In the genomic region with DNA sequence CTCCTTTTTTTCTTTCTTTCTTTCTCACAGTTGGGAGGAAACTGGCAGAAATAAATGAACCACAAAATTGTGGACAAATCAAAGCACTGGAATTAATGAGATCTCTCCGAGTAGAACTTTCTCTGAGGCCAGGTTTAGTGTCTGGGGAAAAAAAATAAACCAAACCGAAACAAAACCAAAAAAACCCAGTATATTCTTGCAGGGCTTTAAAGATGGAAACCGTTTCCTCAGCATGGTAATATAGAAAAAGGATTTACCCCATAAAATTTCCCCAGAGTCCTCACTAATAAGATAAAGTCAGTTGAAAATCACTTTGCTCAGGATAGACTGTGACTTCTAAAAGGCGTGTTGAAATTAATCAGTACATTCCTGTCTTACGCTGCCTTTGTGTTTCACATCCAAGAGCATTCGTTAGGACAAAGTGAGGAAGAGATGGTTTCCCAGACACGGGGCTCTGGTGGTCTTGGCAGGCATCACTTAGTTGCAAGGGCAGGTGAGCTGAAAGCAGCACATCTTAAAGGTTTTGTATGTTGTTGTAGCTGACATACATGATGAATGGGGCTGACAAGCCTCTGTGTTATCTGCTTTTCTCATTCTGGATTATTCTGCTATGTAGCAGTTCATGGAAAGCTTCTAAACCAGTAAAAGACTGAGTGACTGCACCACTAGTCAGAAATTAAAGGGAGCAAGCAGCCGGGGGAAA, we compare ENCODE assay signal across 1 cellular context.
TF ChIP-seq lines count a peak whose summit lies in the region.

No MANE protein-coding gene starts in this region.

TF ChIP-seq in GM23338, 12 proteins besides CTCF, POLR2A, EP300 and RAD21 (continued from another document):
- TF ChIP-seq, protein P1, sequence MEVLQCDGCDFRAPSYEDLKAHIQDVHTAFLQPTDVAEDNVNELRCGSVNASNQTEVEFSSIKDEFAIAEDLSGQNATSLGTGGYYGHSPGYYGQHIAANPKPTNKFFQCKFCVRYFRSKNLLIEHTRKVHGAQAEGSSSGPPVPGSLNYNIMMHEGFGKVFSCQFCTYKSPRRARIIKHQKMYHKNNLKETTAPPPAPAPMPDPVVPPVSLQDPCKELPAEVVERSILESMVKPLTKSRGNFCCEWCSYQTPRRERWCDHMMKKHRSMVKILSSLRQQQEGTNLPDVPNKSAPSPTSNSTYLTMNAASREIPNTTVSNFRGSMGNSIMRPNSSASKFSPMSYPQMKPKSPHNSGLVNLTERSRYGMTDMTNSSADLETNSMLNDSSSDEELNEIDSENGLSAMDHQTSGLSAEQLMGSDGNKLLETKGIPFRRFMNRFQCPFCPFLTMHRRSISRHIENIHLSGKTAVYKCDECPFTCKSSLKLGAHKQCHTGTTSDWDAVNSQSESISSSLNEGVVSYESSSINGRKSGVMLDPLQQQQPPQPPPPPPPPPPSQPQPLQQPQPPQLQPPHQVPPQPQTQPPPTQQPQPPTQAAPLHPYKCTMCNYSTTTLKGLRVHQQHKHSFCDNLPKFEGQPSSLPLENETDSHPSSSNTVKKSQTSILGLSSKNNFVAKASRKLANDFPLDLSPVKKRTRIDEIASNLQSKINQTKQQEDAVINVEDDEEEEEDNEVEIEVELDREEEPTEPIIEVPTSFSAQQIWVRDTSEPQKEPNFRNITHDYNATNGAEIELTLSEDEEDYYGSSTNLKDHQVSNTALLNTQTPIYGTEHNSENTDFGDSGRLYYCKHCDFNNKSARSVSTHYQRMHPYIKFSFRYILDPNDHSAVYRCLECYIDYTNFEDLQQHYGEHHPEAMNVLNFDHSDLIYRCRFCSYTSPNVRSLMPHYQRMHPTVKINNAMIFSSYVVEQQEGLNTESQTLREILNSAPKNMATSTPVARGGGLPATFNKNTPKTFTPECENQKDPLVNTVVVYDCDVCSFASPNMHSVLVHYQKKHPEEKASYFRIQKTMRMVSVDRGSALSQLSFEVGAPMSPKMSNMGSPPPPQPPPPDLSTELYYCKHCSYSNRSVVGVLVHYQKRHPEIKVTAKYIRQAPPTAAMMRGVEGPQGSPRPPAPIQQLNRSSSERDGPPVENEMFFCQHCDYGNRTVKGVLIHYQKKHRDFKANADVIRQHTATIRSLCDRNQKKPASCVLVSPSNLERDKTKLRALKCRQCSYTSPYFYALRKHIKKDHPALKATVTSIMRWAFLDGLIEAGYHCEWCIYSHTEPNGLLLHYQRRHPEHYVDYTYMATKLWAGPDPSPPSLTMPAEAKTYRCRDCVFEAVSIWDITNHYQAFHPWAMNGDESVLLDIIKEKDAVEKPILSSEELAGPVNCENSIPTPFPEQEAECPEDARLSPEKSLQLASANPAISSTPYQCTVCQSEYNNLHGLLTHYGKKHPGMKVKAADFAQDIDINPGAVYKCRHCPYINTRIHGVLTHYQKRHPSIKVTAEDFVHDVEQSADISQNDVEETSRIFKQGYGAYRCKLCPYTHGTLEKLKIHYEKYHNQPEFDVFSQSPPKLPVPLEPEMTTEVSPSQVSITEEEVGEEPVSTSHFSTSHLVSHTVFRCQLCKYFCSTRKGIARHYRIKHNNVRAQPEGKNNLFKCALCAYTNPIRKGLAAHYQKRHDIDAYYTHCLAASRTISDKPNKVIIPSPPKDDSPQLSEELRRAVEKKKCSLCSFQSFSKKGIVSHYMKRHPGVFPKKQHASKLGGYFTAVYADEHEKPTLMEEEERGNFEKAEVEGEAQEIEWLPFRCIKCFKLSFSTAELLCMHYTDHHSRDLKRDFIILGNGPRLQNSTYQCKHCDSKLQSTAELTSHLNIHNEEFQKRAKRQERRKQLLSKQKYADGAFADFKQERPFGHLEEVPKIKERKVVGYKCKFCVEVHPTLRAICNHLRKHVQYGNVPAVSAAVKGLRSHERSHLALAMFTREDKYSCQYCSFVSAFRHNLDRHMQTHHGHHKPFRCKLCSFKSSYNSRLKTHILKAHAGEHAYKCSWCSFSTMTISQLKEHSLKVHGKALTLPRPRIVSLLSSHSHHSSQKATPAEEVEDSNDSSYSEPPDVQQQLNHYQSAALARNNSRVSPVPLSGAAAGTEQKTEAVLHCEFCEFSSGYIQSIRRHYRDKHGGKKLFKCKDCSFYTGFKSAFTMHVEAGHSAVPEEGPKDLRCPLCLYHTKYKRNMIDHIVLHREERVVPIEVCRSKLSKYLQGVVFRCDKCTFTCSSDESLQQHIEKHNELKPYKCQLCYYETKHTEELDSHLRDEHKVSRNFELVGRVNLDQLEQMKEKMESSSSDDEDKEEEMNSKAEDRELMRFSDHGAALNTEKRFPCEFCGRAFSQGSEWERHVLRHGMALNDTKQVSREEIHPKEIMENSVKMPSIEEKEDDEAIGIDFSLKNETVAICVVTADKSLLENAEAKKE (CRISPR knock-in tag; IDR thresholded peaks at IDR 0.05), result no peak
- no peak for TF ChIP-seq STAT1 (IDR thresholded peaks at IDR 0.05; ENCODE audit: unreplicated experiment)
- TF ChIP-seq CREB1 (CRISPR knock-in tag; IDR thresholded peaks at IDR 0.05; ENCODE audit: low read depth), result no peak
- TF ChIP-seq, protein P2, sequence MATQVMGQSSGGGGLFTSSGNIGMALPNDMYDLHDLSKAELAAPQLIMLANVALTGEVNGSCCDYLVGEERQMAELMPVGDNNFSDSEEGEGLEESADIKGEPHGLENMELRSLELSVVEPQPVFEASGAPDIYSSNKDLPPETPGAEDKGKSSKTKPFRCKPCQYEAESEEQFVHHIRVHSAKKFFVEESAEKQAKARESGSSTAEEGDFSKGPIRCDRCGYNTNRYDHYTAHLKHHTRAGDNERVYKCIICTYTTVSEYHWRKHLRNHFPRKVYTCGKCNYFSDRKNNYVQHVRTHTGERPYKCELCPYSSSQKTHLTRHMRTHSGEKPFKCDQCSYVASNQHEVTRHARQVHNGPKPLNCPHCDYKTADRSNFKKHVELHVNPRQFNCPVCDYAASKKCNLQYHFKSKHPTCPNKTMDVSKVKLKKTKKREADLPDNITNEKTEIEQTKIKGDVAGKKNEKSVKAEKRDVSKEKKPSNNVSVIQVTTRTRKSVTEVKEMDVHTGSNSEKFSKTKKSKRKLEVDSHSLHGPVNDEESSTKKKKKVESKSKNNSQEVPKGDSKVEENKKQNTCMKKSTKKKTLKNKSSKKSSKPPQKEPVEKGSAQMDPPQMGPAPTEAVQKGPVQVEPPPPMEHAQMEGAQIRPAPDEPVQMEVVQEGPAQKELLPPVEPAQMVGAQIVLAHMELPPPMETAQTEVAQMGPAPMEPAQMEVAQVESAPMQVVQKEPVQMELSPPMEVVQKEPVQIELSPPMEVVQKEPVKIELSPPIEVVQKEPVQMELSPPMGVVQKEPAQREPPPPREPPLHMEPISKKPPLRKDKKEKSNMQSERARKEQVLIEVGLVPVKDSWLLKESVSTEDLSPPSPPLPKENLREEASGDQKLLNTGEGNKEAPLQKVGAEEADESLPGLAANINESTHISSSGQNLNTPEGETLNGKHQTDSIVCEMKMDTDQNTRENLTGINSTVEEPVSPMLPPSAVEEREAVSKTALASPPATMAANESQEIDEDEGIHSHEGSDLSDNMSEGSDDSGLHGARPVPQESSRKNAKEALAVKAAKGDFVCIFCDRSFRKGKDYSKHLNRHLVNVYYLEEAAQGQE (IDR thresholded peaks at IDR 0.05; ENCODE audit: unreplicated experiment), result no peak
- no peak for TF ChIP-seq NANOG (IDR thresholded peaks at IDR 0.05; ENCODE audit: borderline replicate concordance)
